16 cellular contexts compared by ENCODE assay signal in the genomic region with DNA sequence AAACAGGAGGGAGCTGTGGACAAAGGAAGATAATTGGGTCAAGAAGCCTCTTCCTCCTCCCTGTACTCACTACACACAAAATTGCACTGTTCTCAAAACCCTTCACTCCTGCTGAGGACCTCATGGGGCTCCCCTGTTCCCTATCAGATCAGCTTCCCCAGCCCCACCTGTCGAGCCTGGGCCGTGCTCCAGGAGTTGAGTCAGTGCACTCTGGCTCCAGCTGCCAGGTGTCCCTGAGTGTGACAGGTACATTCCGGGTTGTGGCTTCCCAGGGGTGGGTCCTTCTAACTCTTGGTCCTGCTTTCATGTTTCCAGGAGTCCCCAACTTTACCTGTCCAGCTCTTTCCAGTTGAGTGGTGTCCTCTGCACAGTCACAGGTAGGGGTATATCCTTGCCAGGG. TPM values are rescaled to one million over a fixed set of nuclear protein-coding genes. Genes with fewer than 3 reads are reported as not detected.
DNase-seq lines count a peak whose midpoint lies in the region; ATAC-seq, FAIRE-seq and TF ChIP-seq lines count a peak whose summit lies in the region.
"Had no signal": no experiment of that assay in that cellular context is flagged by ENCODE, and none has a peak within 500 bp of the region (broad histone marks: within the 10 kb centered on the region; RNA-seq: fewer than 3 reads in every experiment).

No MANE protein-coding gene starts in this region.

- TF ChIP-seq CTCF in bronchial epithelial cell (IDR thresholded peaks at IDR 0.05; ENCODE audit: insufficient read depth, low read length, severe bottlenecking), result no peak
- no peak for TF ChIP-seq CTCF in Caco-2 (IDR thresholded peaks at IDR 0.05; ENCODE audit: insufficient read depth in 1 of 2, low read depth in 1 of 2, low read length in 1 of 2, severe bottlenecking in 1 of 2, unreplicated experiment in 1 of 2)

- H3K27me3 ChIP-seq in bronchial epithelial cell (ENCODE audit: control insufficient read depth, insufficient read depth, low read length) (no peaks in the 10 kb centered on the region), Caco-2 (replicated peaks; ENCODE audit: control insufficient read depth, insufficient read depth, low read length) (no peaks in the 10 kb centered on the region)
- H3K27me3 ChIP-seq: dorsolateral prefrontal cortex, gastrocnemius medialis had no signal

- no peaks in the 10 kb centered on the region for H3K9me3 ChIP-seq in Caco-2
- H3K9me3 ChIP-seq: gastrocnemius medialis had no signal

- peaks cover 57% of the 10 kb centered on the region for H3K36me3 Mint-ChIP-seq in activated CD8-positive, alpha-beta memory T cell treated with anti-CD3 and anti-CD28 coated beads, Interleukin-2, amount 10 ng/mL, durations not matched to agents 7 days and 5 days
- peaks cover 98% of the 10 kb centered on the region for H3K36me3 Mint-ChIP-seq in stimulated activated effector memory CD8-positive, alpha-beta T cell treated with anti-CD3 and anti-CD28 coated beads, Interleukin-12 subunit alpha, Interleukin-12 subunit beta, amount 100 ng/mL, for 72 hours
- H3K36me3 Mint-ChIP-seq in Caco-2 (ENCODE audit: insufficient read depth, unreplicated experiment), result peaks cover 57% of the 10 kb centered on the region

- no peak overlapping the region for H3K4me3 Mint-ChIP-seq in activated CD8-positive, alpha-beta memory T cell treated with anti-CD3 and anti-CD28 coated beads, Interleukin-2, amount 10 ng/mL, durations not matched to agents 7 days and 5 days
- no peak overlapping the region for H3K4me3 Mint-ChIP-seq in stimulated activated effector memory CD8-positive, alpha-beta T cell treated with anti-CD3 and anti-CD28 coated beads, Interleukin-12 subunit alpha, Interleukin-12 subunit beta, amount 100 ng/mL, for 72 hours
- H3K4me3 Mint-ChIP-seq in Caco-2 (ENCODE audit: unreplicated experiment), result no peak overlapping the region

- BruUV-seq in Caco-2 (replicated peaks; lab: Mats Ljungman, UMichigan), result no TSS peak

- H3K4me3 ChIP-seq in bronchial epithelial cell (ENCODE audit: low read depth, low read length) (no peak overlapping the region), Caco-2 (ENCODE audit: low read depth, low read length) (no peak overlapping the region)
- H3K4me3 ChIP-seq: dorsolateral prefrontal cortex, gastrocnemius medialis had no signal

- H3K36me3 ChIP-seq in bronchial epithelial cell (ENCODE audit: control insufficient read depth, insufficient read depth, low read length) (peaks cover 12% of the 10 kb centered on the region), Caco-2 (ENCODE audit: control insufficient read depth, insufficient read depth, low read length) (peaks cover 7% of the 10 kb centered on the region)

- peak overlapping the region; percentile 45 for H3K27ac Mint-ChIP-seq in activated CD8-positive, alpha-beta memory T cell treated with anti-CD3 and anti-CD28 coated beads, Interleukin-2, amount 10 ng/mL, durations not matched to agents 7 days and 5 days
- peak overlapping the region; percentile 83 for H3K27ac Mint-ChIP-seq in stimulated activated effector memory CD8-positive, alpha-beta T cell treated with anti-CD3 and anti-CD28 coated beads, Interleukin-12 subunit alpha, Interleukin-12 subunit beta, amount 100 ng/mL, for 72 hours
- H3K27ac Mint-ChIP-seq in Caco-2 (ENCODE audit: unreplicated experiment), result no peak overlapping the region

- no peak for FAIRE-seq in bronchial epithelial cell (lab: Jason Lieb, UNC)
- FAIRE-seq in HTR-8/SVneo (lab: Jason Lieb, UNC), result no peak
- FAIRE-seq: kidney had no signal

- no peaks in the 10 kb centered on the region for H3K4me1 ChIP-seq in Caco-2
- H3K4me1 ChIP-seq: gastrocnemius medialis had no signal

- CTCF ChIA-PET in activated CD8-positive, alpha-beta memory T cell treated with anti-CD3 and anti-CD28 coated beads, Interleukin-2, amount 10 ng/mL, durations not matched to agents 7 days and 5 days (lab: Charles Lee), result interaction anchor here (0.6 to 4.1 kb wide), 5 partner anchors 12 to 1489 kb away, joined by 3 to 32 read pairs (median 3); a partner anchor contains a TSS
- CTCF ChIA-PET in Caco-2 (lab: Charles Lee), result interaction anchor here (1.2 kb wide), 2 partner anchors 141 to 249 kb away, joined by 3 read pairs; a partner anchor contains a TSS

- no peaks in the 10 kb centered on the region for H3K9me3 Mint-ChIP-seq in activated CD8-positive, alpha-beta memory T cell treated with anti-CD3 and anti-CD28 coated beads, Interleukin-2, amount 10 ng/mL, durations not matched to agents 7 days and 5 days (ENCODE audit: low read depth)
- H3K9me3 Mint-ChIP-seq in stimulated activated effector memory CD8-positive, alpha-beta T cell treated with anti-CD3 and anti-CD28 coated beads, Interleukin-12 subunit alpha, Interleukin-12 subunit beta, amount 100 ng/mL, for 72 hours, result no peaks in the 10 kb centered on the region
- H3K9me3 Mint-ChIP-seq in Caco-2 (ENCODE audit: unreplicated experiment), result no peaks in the 10 kb centered on the region

- intact Hi-C loops in Caco-2 (cut with micrococcal nuclease; ENCODE audit: unreplicated experiment), result loop anchor here (1.0 kb wide), 1 partner anchor 273 kb away; no protein-coding TSS in a partner anchor

- POLR2A ChIA-PET in Caco-2 (lab: Charles Lee), result no interaction called here

- H3K4me1 Mint-ChIP-seq in activated CD8-positive, alpha-beta memory T cell treated with anti-CD3 and anti-CD28 coated beads, Interleukin-2, amount 10 ng/mL, durations not matched to agents 7 days and 5 days, result peaks cover 26% of the 10 kb centered on the region
- peaks cover 33% of the 10 kb centered on the region for H3K4me1 Mint-ChIP-seq in stimulated activated effector memory CD8-positive, alpha-beta T cell treated with anti-CD3 and anti-CD28 coated beads, Interleukin-12 subunit alpha, Interleukin-12 subunit beta, amount 100 ng/mL, for 72 hours
- no peaks in the 10 kb centered on the region for H3K4me1 Mint-ChIP-seq in Caco-2 (ENCODE audit: low read depth, unreplicated experiment)

- no peak for ATAC-seq in activated CD8-positive, alpha-beta memory T cell treated with anti-CD3 and anti-CD28 coated beads, Interleukin-2, amount 10 ng/mL, durations not matched to agents 7 days and 5 days
- ATAC-seq in stimulated activated effector memory CD8-positive, alpha-beta T cell treated with anti-CD3 and anti-CD28 coated beads, Interleukin-12 subunit alpha, Interleukin-12 subunit beta, amount 100 ng/mL, for 72 hours, result no peak
- no peak for ATAC-seq in GM19324 (IDR thresholded peaks at IDR 0.05; ENCODE audit: low FRiP score, unreplicated experiment)

- DNase-seq in activated CD8-positive, alpha-beta memory T cell treated with anti-CD3 and anti-CD28 coated beads, Interleukin-2, amount 10 ng/mL, durations not matched to agents 7 days and 5 days, result no peak
- DNase-seq in activated CD8-positive, alpha-beta memory T cell treated with anti-CD3 and anti-CD28 coated beads, Interleukin-2, amount 50 U/mL, for 4 hours, result no peak
- peak; percentile 91 for DNase-seq in NCI-H2171 (lab: John Stamatoyannopoulos, UW)
- DNase-seq in bronchial epithelial cell (ENCODE audit: low read depth), result peak; percentile 5
- DNase-seq in stimulated activated effector memory CD8-positive, alpha-beta T cell treated with anti-CD3 and anti-CD28 coated beads, Interleukin-12 subunit alpha, Interleukin-12 subunit beta, amount 100 ng/mL, for 72 hours (ENCODE audit: low spot score in 2 of 2), result no peak
- no peak for DNase-seq in HTR-8/SVneo (ENCODE audit: insufficient read length, low spot score)
- DNase-seq in Caco-2, result no peak
- DNase-seq: amygdala, DND-41, H7, kidney, NCI-H1417, trophoblast cell had no signal

- H3K27me3 Mint-ChIP-seq in activated CD8-positive, alpha-beta memory T cell treated with anti-CD3 and anti-CD28 coated beads, Interleukin-2, amount 10 ng/mL, durations not matched to agents 7 days and 5 days, result no peaks in the 10 kb centered on the region
- no peaks in the 10 kb centered on the region for H3K27me3 Mint-ChIP-seq in Caco-2 (ENCODE audit: insufficient read depth, unreplicated experiment)

RNA-seq across cellular contexts. Expression of a gene that starts 8.4 kb away (rescaled TPM):
- 100 to 1,000 TPM in 1 of 2 experiments, 10 to 100 TPM in 1; 81.8 to 115 TPM for total RNA-seq in activated CD8-positive, alpha-beta memory T cell treated with anti-CD3 and anti-CD28 coated beads, Interleukin-2, amount 10 ng/mL, durations not matched to agents 7 days and 5 days
- 105 and 120 TPM in 2 replicates for total RNA-seq in bronchial epithelial cell
- 279 and 282 TPM in 2 replicates for total RNA-seq in Caco-2 (2022)

RNA-seq across cellular contexts. Expression of a gene that starts 32.0 kb away (rescaled TPM):
- total RNA-seq in activated CD8-positive, alpha-beta memory T cell treated with anti-CD3 and anti-CD28 coated beads, Interleukin-2, amount 10 ng/mL, durations not matched to agents 7 days and 5 days, result 100 to 1,000 TPM; 109 to 140 TPM
- not detected in 2 replicates for total RNA-seq in bronchial epithelial cell
- 0.19 and 0.20 TPM in 2 replicates for total RNA-seq in Caco-2 (2022)
- total RNA-seq: gastrocnemius medialis had no signal

RNA-seq across cellular contexts. Expression of a gene that starts 40.6 kb away (rescaled TPM):
- 10 to 100 TPM; 32.5 to 40.9 TPM for total RNA-seq in activated CD8-positive, alpha-beta memory T cell treated with anti-CD3 and anti-CD28 coated beads, Interleukin-2, amount 10 ng/mL, durations not matched to agents 7 days and 5 days
- total RNA-seq in bronchial epithelial cell (1.9 and 8.2 TPM in 2 replicates), Caco-2 (2022) (58.4 and 60.6 TPM in 2 replicates)

Comparison
In these comparisons a context has a peak if more than half of its experiments do, and no peak if none do; other contexts are left out.
1. DNase-seq: peak in NCI-H2171 (single experiment) and bronchial epithelial cell (single experiment); none in activated CD8-positive, alpha-beta memory T cell treated with anti-CD3 and anti-CD28 coated beads, Interleukin-2, amount 10 ng/mL, durations not matched to agents 7 days and 5 days (single experiment), activated CD8-positive, alpha-beta memory T cell treated with anti-CD3 and anti-CD28 coated beads, Interleukin-2, amount 50 U/mL, for 4 hours (single experiment), stimulated activated effector memory CD8-positive, alpha-beta T cell treated with anti-CD3 and anti-CD28 coated beads, Interleukin-12 subunit alpha, Interleukin-12 subunit beta, amount 100 ng/mL, for 72 hours (0 of 2), HTR-8/SVneo (single experiment) and Caco-2 (0 of 2).
2. RNA of a gene that starts 32.0 kb away (total RNA-seq): 109 to 140 TPM in activated CD8-positive, alpha-beta memory T cell treated with anti-CD3 and anti-CD28 coated beads, Interleukin-2, amount 10 ng/mL, durations not matched to agents 7 days and 5 days; 0.19 to 0.20 TPM in Caco-2 and not detected in bronchial epithelial cell; every median in the first group is over 10 times any median in the second.